27 cellular contexts compared by ENCODE assay signal in genomic region chr13:76319921-76320320, GRCh38.
"Had no signal": no experiment of that assay in that cellular context is flagged by ENCODE, and none has a peak within 500 bp of the region (broad histone marks: within the 10 kb centered on the region; RNA-seq: fewer than 3 reads in every experiment).

No MANE protein-coding gene starts in this region.

- H3K4me3 Mint-ChIP-seq: stimulated activated effector memory CD8-positive, alpha-beta T cell treated with anti-CD3 and anti-CD28 coated beads, Interleukin-12 subunit alpha, Interleukin-12 subunit beta, amount 100 ng/mL, for 72 hours; stimulated activated memory B cell treated with anti-CD40 and anti-IgM and Interleukin-4, amounts not matched to agents 10 μg/mL and 1 μg/mL and 100 μg/mL, for 72 hours; stimulated activated naive B cell treated with anti-CD40 and anti-IgM and Interleukin-4, amounts not matched to agents 10 μg/mL and 1 μg/mL and 100 μg/mL, for 72 hours; stimulated activated naive CD8-positive, alpha-beta T cell treated with anti-CD3 and anti-CD28 coated beads, Interleukin-15, amount 100 ng/mL, for 72 hours; stimulated activated naive CD8-positive, alpha-beta T cell treated with anti-CD3 and anti-CD28 coated beads, Interleukin-15, Interleukin-2, amounts not matched to agents 100 ng/mL and 50 ng/mL, for 24 hours; type B pancreatic cell had no signal

- H3K4me3 ChIP-seq: stomach, suprapubic skin, testis, thoracic aorta, thyroid gland, tibial artery, tibial nerve, transverse colon, upper lobe of left lung, upper lobe of right lung, uterus, vagina had no signal

- H3K27ac Mint-ChIP-seq: stimulated activated effector memory CD8-positive, alpha-beta T cell treated with anti-CD3 and anti-CD28 coated beads, Interleukin-12 subunit alpha, Interleukin-12 subunit beta, amount 100 ng/mL, for 72 hours; stimulated activated memory B cell treated with anti-CD40 and anti-IgM and Interleukin-4, amounts not matched to agents 10 μg/mL and 1 μg/mL and 100 μg/mL, for 72 hours; stimulated activated naive B cell treated with anti-CD40 and anti-IgM and Interleukin-4, amounts not matched to agents 10 μg/mL and 1 μg/mL and 100 μg/mL, for 72 hours; stimulated activated naive CD8-positive, alpha-beta T cell treated with anti-CD3 and anti-CD28 coated beads, Interleukin-15, amount 100 ng/mL, for 72 hours; stimulated activated naive CD8-positive, alpha-beta T cell treated with anti-CD3 and anti-CD28 coated beads, Interleukin-15, Interleukin-2, amounts not matched to agents 100 ng/mL and 50 ng/mL, for 24 hours; type B pancreatic cell had no signal

- H3K4me1 Mint-ChIP-seq: stimulated activated effector memory CD8-positive, alpha-beta T cell treated with anti-CD3 and anti-CD28 coated beads, Interleukin-12 subunit alpha, Interleukin-12 subunit beta, amount 100 ng/mL, for 72 hours; stimulated activated memory B cell treated with anti-CD40 and anti-IgM and Interleukin-4, amounts not matched to agents 10 μg/mL and 1 μg/mL and 100 μg/mL, for 72 hours; stimulated activated naive B cell treated with anti-CD40 and anti-IgM and Interleukin-4, amounts not matched to agents 10 μg/mL and 1 μg/mL and 100 μg/mL, for 72 hours; stimulated activated naive CD8-positive, alpha-beta T cell treated with anti-CD3 and anti-CD28 coated beads, Interleukin-15, amount 100 ng/mL, for 72 hours had no signal

- H3K36me3 Mint-ChIP-seq: stimulated activated effector memory CD8-positive, alpha-beta T cell treated with anti-CD3 and anti-CD28 coated beads, Interleukin-12 subunit alpha, Interleukin-12 subunit beta, amount 100 ng/mL, for 72 hours; stimulated activated memory B cell treated with anti-CD40 and anti-IgM and Interleukin-4, amounts not matched to agents 10 μg/mL and 1 μg/mL and 100 μg/mL, for 72 hours; stimulated activated naive B cell treated with anti-CD40 and anti-IgM and Interleukin-4, amounts not matched to agents 10 μg/mL and 1 μg/mL and 100 μg/mL, for 72 hours; type B pancreatic cell had no signal

- H3K27me3 Mint-ChIP-seq: stimulated activated memory B cell treated with anti-CD40 and anti-IgM and Interleukin-4, amounts not matched to agents 10 μg/mL and 1 μg/mL and 100 μg/mL, for 72 hours; stimulated activated naive B cell treated with anti-CD40 and anti-IgM and Interleukin-4, amounts not matched to agents 10 μg/mL and 1 μg/mL and 100 μg/mL, for 72 hours; stimulated activated naive CD8-positive, alpha-beta T cell treated with anti-CD3 and anti-CD28 coated beads, Interleukin-15, amount 100 ng/mL, for 72 hours; stimulated activated naive CD8-positive, alpha-beta T cell treated with anti-CD3 and anti-CD28 coated beads, Interleukin-15, Interleukin-2, amounts not matched to agents 100 ng/mL and 50 ng/mL, for 24 hours had no signal

- ATAC-seq: stimulated activated effector memory CD8-positive, alpha-beta T cell treated with anti-CD3 and anti-CD28 coated beads, Interleukin-12 subunit alpha, Interleukin-12 subunit beta, amount 100 ng/mL, for 72 hours; stimulated activated memory B cell treated with anti-CD40 and anti-IgM and Interleukin-4, amounts not matched to agents 10 μg/mL and 1 μg/mL and 100 μg/mL, for 72 hours; stimulated activated naive B cell treated with anti-CD40 and anti-IgM and Interleukin-4, amounts not matched to agents 10 μg/mL and 1 μg/mL and 100 μg/mL, for 72 hours; stimulated activated naive CD8-positive, alpha-beta T cell treated with anti-CD3 and anti-CD28 coated beads, Interleukin-15, amount 100 ng/mL, for 72 hours; upper lobe of right lung had no signal

- H3K9me3 Mint-ChIP-seq: stimulated activated memory B cell treated with anti-CD40 and anti-IgM and Interleukin-4, amounts not matched to agents 10 μg/mL and 1 μg/mL and 100 μg/mL, for 72 hours; stimulated activated naive B cell treated with anti-CD40 and anti-IgM and Interleukin-4, amounts not matched to agents 10 μg/mL and 1 μg/mL and 100 μg/mL, for 72 hours; stimulated activated naive CD8-positive, alpha-beta T cell treated with anti-CD3 and anti-CD28 coated beads, Interleukin-15, amount 100 ng/mL, for 72 hours had no signal

- DNase-seq: stimulated activated CD4-positive, alpha-beta T cell treated with anti-CD3 and anti-CD28 coated beads, Interleukin-2, amount 100 ng/mL, for 48 hours; stimulated activated CD4-positive, alpha-beta T cell treated with anti-CD3 and anti-CD28 coated beads, Interleukin-4, amount 100 ng/mL, for 1 hour; stimulated activated CD4-positive, alpha-beta T cell treated with anti-CD3 and anti-CD28 coated beads, Interleukin-4, amount 100 ng/mL, for 24 hours; stimulated activated CD4-positive, alpha-beta T cell treated with anti-CD3 and anti-CD28 coated beads, Interleukin-4, amount 100 ng/mL, for 4 hours; stimulated activated CD8-positive, alpha-beta memory T cell treated with anti-CD3 and anti-CD28 coated beads, Interleukin-4, amount 100 ng/mL, for 48 hours; stimulated activated naive B cell treated with anti-CD40 and anti-IgM and Interleukin-4, amounts not matched to agents 10 μg/mL and 1 μg/mL and 100 μg/mL, for 72 hours; stimulated activated naive CD4-positive, alpha-beta T cell; stimulated activated naive CD4-positive, alpha-beta T cell treated with Interleukin-2 at 50 U/mL for 16 hours; stimulated activated naive CD8-positive, alpha-beta T cell treated with anti-CD3 and anti-CD28 coated beads, Interleukin-15, amount 100 ng/mL, for 72 hours; stomach; substantia nigra; testis; thyroid gland; tibial artery; transverse colon; trophoblast cell; upper lobe of left lung; upper lobe of right lung; uterus had no signal
